In genomic region chr7:69677905-69678793, GRCh38 we compare ENCODE assay signal across 16 cellular contexts.
A peak's percentile ranks its signal among the peaks of the same experiment; 100 is the strongest.
DNase-seq lines count a peak whose midpoint lies in the region; ATAC-seq and TF ChIP-seq lines count a peak whose summit lies in the region.
"Had no signal": no experiment of that assay in that cellular context is flagged by ENCODE, and none has a peak within 500 bp of the region (broad histone marks: within the 10 kb centered on the region; RNA-seq: fewer than 3 reads in every experiment).

No MANE protein-coding gene starts in this region.

- no peak overlapping the region for H3K4me3 ChIP-seq in BLaER1
- no peak overlapping the region for H3K4me3 ChIP-seq in NB4 (ENCODE audit: low read depth, low read length)
- H3K4me3 ChIP-seq: lung, ovary had no signal

- no peaks in the 10 kb centered on the region for H3K9me3 Mint-ChIP-seq in progenitor cell of endocrine pancreas (ENCODE audit: low read depth)
- no peaks in the 10 kb centered on the region for H3K9me3 Mint-ChIP-seq in naive thymus-derived CD8-positive, alpha-beta T cell

- peaks cover 4% of the 10 kb centered on the region; the same call in 1 of the 2 replicates for H3K36me3 ChIP-seq in BLaER1
- H3K36me3 ChIP-seq: ovary had no signal

- no peak for ATAC-seq in HG03108 (IDR thresholded peaks at IDR 0.05; ENCODE audit: unreplicated experiment)
- no peak for ATAC-seq in naive thymus-derived CD8-positive, alpha-beta T cell

- TF ChIP-seq POLR2A in NB4 (IDR thresholded peaks at IDR 0.05; ENCODE audit: extremely low read depth, insufficient read length), result no peak

- H3K4me2 ChIP-seq in BLaER1, result peak overlapping the region; percentile 11; the same call in 1 of the 2 replicates

- H3K27me3 Mint-ChIP-seq in progenitor cell of endocrine pancreas, result no peaks in the 10 kb centered on the region
- H3K27me3 Mint-ChIP-seq in naive thymus-derived CD8-positive, alpha-beta T cell, result peaks cover 0 to 1% (median 0%) of the 10 kb centered on the region in 5 donors
- H3K27me3 Mint-ChIP-seq: activated naive CD8-positive, alpha-beta T cell; B cell had no signal

- H4K20me1 ChIP-seq in BLaER1, result peaks cover 93% of the 10 kb centered on the region

- DNase-seq in NB4 (ENCODE audit: low read depth), result peak; percentile 46
- peak; percentile 17 for DNase-seq in fibroblast of gingiva (ENCODE audit: low read depth)
- DNase-seq in progenitor cell of endocrine pancreas (ENCODE audit: low spot score, unreplicated experiment), result no peak
- no peak for DNase-seq in NCI-H2171 treated with DMSO at 0.1 percent for 48 hours (lab: John Stamatoyannopoulos, UW)
- no peak for DNase-seq in activated gamma-delta T cell treated with Interleukin-2 at 50 U/mL for 16 hours
- DNase-seq in naive thymus-derived CD8-positive, alpha-beta T cell, result no peak
- DNase-seq: activated CD4-positive, CD25-positive, alpha-beta regulatory T cell treated with anti-CD3 and anti-CD28 coated beads, Interleukin-2, amount 50 U/mL, for 72 hours; OCI-M1; T-helper 1 cell; trophoblast cell had no signal

- H3K4me1 ChIP-seq in BLaER1, result peaks cover 47% of the 10 kb centered on the region

- no peak overlapping the region for H3K27ac ChIP-seq in BLaER1

- peaks cover 3% of the 10 kb centered on the region; the same call in 1 of the 2 replicates for H3K9me3 ChIP-seq in BLaER1
- H3K9me3 ChIP-seq: ovary had no signal

- POLR2A ChIA-PET in naive thymus-derived CD8-positive, alpha-beta T cell (lab: Charles Lee), result no interaction called here

- H3K36me3 Mint-ChIP-seq in progenitor cell of endocrine pancreas (ENCODE audit: insufficient read depth), result no peaks in the 10 kb centered on the region
- no peaks in the 10 kb centered on the region for H3K36me3 Mint-ChIP-seq in naive thymus-derived CD8-positive, alpha-beta T cell
- H3K36me3 Mint-ChIP-seq: activated naive CD8-positive, alpha-beta T cell had no signal

- peaks cover 17% of the 10 kb centered on the region for H3K4me1 Mint-ChIP-seq in progenitor cell of endocrine pancreas (ENCODE audit: low read depth)
- H3K4me1 Mint-ChIP-seq in naive thymus-derived CD8-positive, alpha-beta T cell, result peaks cover 0 to 9% (median 0%) of the 10 kb centered on the region in 4 donors

- TF ChIP-seq CTCF in NB4 (IDR thresholded peaks at IDR 0.05; ENCODE audit: low read depth, low read length), result no peak
- no peak for TF ChIP-seq CTCF in progenitor cell of endocrine pancreas (IDR thresholded peaks at IDR 0.05; ENCODE audit: unreplicated experiment)

- H3K9ac ChIP-seq in BLaER1, result no peak overlapping the region

- H3K4me3 Mint-ChIP-seq in progenitor cell of endocrine pancreas (ENCODE audit: low read depth), result no peak overlapping the region
- no peak overlapping the region for H3K4me3 Mint-ChIP-seq in naive thymus-derived CD8-positive, alpha-beta T cell
- H3K4me3 Mint-ChIP-seq: activated naive CD8-positive, alpha-beta T cell; B cell had no signal

- no peaks in the 10 kb centered on the region for H3K27me3 ChIP-seq in BLaER1
- H3K27me3 ChIP-seq: ovary had no signal

- H3K27ac Mint-ChIP-seq in progenitor cell of endocrine pancreas, result peak overlapping the region; percentile 72
- no peak overlapping the region for H3K27ac Mint-ChIP-seq in naive thymus-derived CD8-positive, alpha-beta T cell
- H3K27ac Mint-ChIP-seq: activated naive CD8-positive, alpha-beta T cell; B cell had no signal

Comparison
In these comparisons a context has a peak if more than half of its experiments do, and no peak if none do; other contexts are left out.
1. DNase-seq: peak in NB4 (single experiment) and fibroblast of gingiva (single experiment); none in progenitor cell of endocrine pancreas (single experiment), NCI-H2171 treated with DMSO at 0.1 percent for 48 hours (single experiment), activated gamma-delta T cell treated with Interleukin-2 at 50 U/mL for 16 hours (single experiment) and naive thymus-derived CD8-positive, alpha-beta T cell (0 of 10).